ENCODE assay signal across 16 cellular contexts in genomic region chr3:182083112-182083511, GRCh38.
DNase-seq lines count a peak whose midpoint lies in the region; TF ChIP-seq lines count a peak whose summit lies in the region.
"Had no signal": no experiment of that assay in that cellular context is flagged by ENCODE, and none has a peak within 500 bp of the region (broad histone marks: within the 10 kb centered on the region; RNA-seq: fewer than 3 reads in every experiment).

No MANE protein-coding gene starts in this region.

- in situ Hi-C loops in mammary epithelial cell (cut with MboI; ENCODE audit: low sequenced_read_pairs in 2 of 2) = no loop called here
- in situ Hi-C loops in astrocyte of the spinal cord (cut with HindIII; ENCODE audit: low sequenced_read_pairs) = no loop called here

- H4K20me1 ChIP-seq in mammary epithelial cell (ENCODE audit: insufficient read depth, low read length) = no peaks in the 10 kb centered on the region

- no peak overlapping the region for H3K9ac ChIP-seq in mammary epithelial cell (ENCODE audit: insufficient read depth, low read length)

- H3K4me1 ChIP-seq in mammary epithelial cell (ENCODE audit: insufficient read depth, low read length) (no peaks in the 10 kb centered on the region), breast epithelium (no peaks in the 10 kb centered on the region)

- TF ChIP-seq CTCF in mammary epithelial cell (conservative IDR thresholded peaks at IDR 0.05 in 1 of 2, IDR thresholded peaks at IDR 0.05 in 1 of 2; ENCODE audit: extremely low read depth in 1 of 2, insufficient read depth in 1 of 2, low read depth in 1 of 2, low read length in 2 of 2) (no peak), breast epithelium (IDR thresholded peaks at IDR 0.05) (no peak), astrocyte of the spinal cord (IDR thresholded peaks at IDR 0.05; ENCODE audit: low read depth, low read length) (no peak), WERI-Rb-1 (IDR thresholded peaks at IDR 0.05; ENCODE audit: low read depth, low read length) (no peak), RWPE1 (conservative IDR thresholded peaks at IDR 0.05; ENCODE audit: low read depth) (no peak)

- H3K9me3 ChIP-seq in mammary epithelial cell (replicated peaks; ENCODE audit: insufficient read depth, low read length) = no peaks in the 10 kb centered on the region
- no peaks in the 10 kb centered on the region for H3K9me3 ChIP-seq in breast epithelium
- no peaks in the 10 kb centered on the region for H3K9me3 ChIP-seq in WERI-Rb-1 (ENCODE audit: severe bottlenecking)

- CTCF ChIA-PET in mammary epithelial cell (lab: Charles Lee; ENCODE audit: low non-redundant PET) (no interaction called here), RWPE1 (lab: Yijun Ruan, JAX) (no interaction called here)

- H3K36me3 ChIP-seq in mammary epithelial cell (ENCODE audit: insufficient read depth, low read length) (no peaks in the 10 kb centered on the region), breast epithelium (no peaks in the 10 kb centered on the region), WERI-Rb-1 (no peaks in the 10 kb centered on the region)

- no peak overlapping the region for H2AFZ ChIP-seq in mammary epithelial cell (ENCODE audit: low read depth, low read length)

- H3K4me3 ChIP-seq in mammary epithelial cell (replicated peaks in 1 of 3; ENCODE audit: insufficient read depth in 1 of 3, low read depth in 2 of 3, low read length in 3 of 3) (no peak overlapping the region), breast epithelium (no peak overlapping the region), astrocyte of the spinal cord (ENCODE audit: low read depth, low read length) (no peak overlapping the region), WERI-Rb-1 (ENCODE audit: low read depth, low read length) (no peak overlapping the region)

- TF ChIP-seq POLR2A in breast epithelium (IDR thresholded peaks at IDR 0.05) = no peak

- H3K27me3 ChIP-seq in mammary epithelial cell (ENCODE audit: insufficient read depth, low read length) = no peaks in the 10 kb centered on the region
- H3K27me3 ChIP-seq in breast epithelium = no peaks in the 10 kb centered on the region
- peaks cover 82% of the 10 kb centered on the region for H3K27me3 ChIP-seq in WERI-Rb-1 (ENCODE audit: insufficient read depth, low read depth, severe bottlenecking)

- intact Hi-C loops in mammary epithelial cell (cut with micrococcal nuclease) = no loop called here
- intact Hi-C loops in breast epithelium (cut with DNase I; ENCODE audit: low total_unique reads) = no loop called here

- no TSS peak for BruUV-seq in mammary epithelial cell (replicated peaks; lab: Mats Ljungman, UMichigan)

- H3K27ac ChIP-seq in mammary epithelial cell (ENCODE audit: insufficient read depth, low read depth, low read length) (no peak overlapping the region), breast epithelium (no peak overlapping the region), WERI-Rb-1 (no peak overlapping the region), RWPE1 (no peak overlapping the region)

- dilution Hi-C loops in mammary epithelial cell (cut with HindIII; ENCODE audit: low sequenced_read_pairs) = no loop called here

- DNase-seq in mammary epithelial cell = peak; percentile 27
- DNase-seq in breast epithelium (ENCODE audit: low spot score in 2 of 2) = no peak
- DNase-seq in astrocyte of the spinal cord (ENCODE audit: low read depth, low spot score) = peak; percentile 55
- peak; percentile 53 for DNase-seq in kidney glomerular epithelial cell (lab: John Stamatoyannopoulos, UW)
- DNase-seq in NCI-H774 (lab: John Stamatoyannopoulos, UW) = no peak
- DNase-seq in WERI-Rb-1 = no peak
- DNase-seq in DMS79 (lab: John Stamatoyannopoulos, UW) = no peak
- no peak for DNase-seq in RWPE1 (ENCODE audit: low spot score)
- DNase-seq: 8988T, DMS79 treated with DMSO at 0.1 percent for 48 hours, GDM1, KG1, NCI-H1105, NCI-H1694 treated with DMSO at 0.1 percent for 48 hours, NCI-H446, SHP77 had no signal

- POLR2A ChIA-PET in RWPE1 (lab: Yijun Ruan, JAX; ENCODE audit: low non-redundant PET) = no interaction called here

- WGBS in mammary epithelial cell (ENCODE audit: low coverage, missing lambda C conversion rate) = 37% methylated on average over 2 of the region's 2 CpGs

- H3K79me2 ChIP-seq in mammary epithelial cell (ENCODE audit: insufficient read depth, low read length) = no peaks in the 10 kb centered on the region

- H3K4me2 ChIP-seq in mammary epithelial cell (ENCODE audit: insufficient read depth, low read depth, low read length) = no peak overlapping the region

Comparison
In these comparisons a context has a peak if more than half of its experiments do, and no peak if none do; other contexts are left out.
1. DNase-seq: peak in mammary epithelial cell (single experiment), astrocyte of the spinal cord (single experiment) and kidney glomerular epithelial cell (single experiment); none in breast epithelium (0 of 2), NCI-H774 (single experiment), WERI-Rb-1 (single experiment), DMS79 (single experiment) and RWPE1 (single experiment).